In genomic region chr11:26782220-26782619, GRCh38 we compare ENCODE assay signal across 7 cellular contexts.
"Had no signal": no experiment of that assay in that cellular context is flagged by ENCODE, and none has a peak within 500 bp of the region (broad histone marks: within the 10 kb centered on the region; RNA-seq: fewer than 3 reads in every experiment).

No MANE protein-coding gene starts in this region.

- DNase-seq: GDM1, GF-D8 had no signal

- FAIRE-seq: G401.6, GM12891, GM12892, GM18507, GM19239 had no signal
